Comparison of ENCODE assay signal across 8 cellular contexts in the genomic region with DNA sequence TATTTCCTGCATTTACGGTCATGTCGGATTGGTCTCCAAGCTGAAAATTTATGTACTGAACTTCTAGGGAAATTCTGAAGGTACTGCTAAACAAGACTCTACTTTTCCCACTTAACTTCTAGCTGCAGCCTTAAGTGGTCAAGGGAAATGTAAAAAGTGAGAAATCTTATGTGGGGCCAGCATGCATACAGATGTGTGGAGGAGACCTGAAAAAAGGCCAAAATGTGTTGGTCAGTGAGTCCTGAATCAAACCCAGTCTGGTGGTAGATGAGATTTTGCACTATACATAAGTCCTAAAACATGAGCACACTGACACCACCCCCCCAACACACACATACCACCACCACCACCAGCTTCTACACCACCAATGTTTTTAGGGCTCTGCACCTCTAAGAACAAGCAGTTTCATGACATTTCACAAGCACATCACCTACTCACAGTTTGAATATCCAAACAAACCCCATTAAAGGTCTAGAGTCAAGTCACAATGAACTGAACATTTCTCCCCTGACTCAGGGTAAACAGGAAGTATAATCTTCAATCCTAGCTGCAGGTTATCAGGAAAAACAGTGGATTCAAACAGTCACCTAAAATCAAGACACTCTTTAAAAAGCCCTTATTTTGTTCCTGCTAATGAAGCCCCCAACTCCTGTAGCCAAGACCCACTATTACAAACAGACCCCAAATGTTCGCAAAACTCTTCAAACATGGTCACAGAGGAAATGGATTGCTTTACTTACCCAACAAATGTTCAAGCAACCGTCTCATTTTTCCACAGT. TPM values are rescaled to one million over a fixed set of nuclear protein-coding genes. Genes with fewer than 3 reads are reported as not detected.
DNase-seq lines count a peak whose midpoint lies in the region; ATAC-seq and TF ChIP-seq lines count a peak whose summit lies in the region.

No MANE protein-coding gene starts in this region.

- peaks cover 41% of the 10 kb centered on the region for H3K36me3 Mint-ChIP-seq in activated T-helper 17 cell treated with anti-CD3 and anti-CD28 coated beads, Interleukin-2, amount 50 U/mL, for 72 hours (ENCODE audit: low read depth)

- no peak for TF ChIP-seq POLR2A in transverse colon (IDR thresholded peaks at IDR 0.05)

- TF ChIP-seq EP300 in transverse colon (IDR thresholded peaks at IDR 0.05; ENCODE audit: low read depth), result no peak

- H3K36me3 ChIP-seq in heart right ventricle, result no peaks in the 10 kb centered on the region
- H3K36me3 ChIP-seq in transverse colon, result no peaks in the 10 kb centered on the region

- intact Hi-C loops in heart right ventricle (cut with DNase I) (loop anchor here in 3 of 10 donors (5.0 kb wide), 2 partner anchors 38 to 83 kb away; no protein-coding TSS in a partner anchor), Right ventricle myocardium superior (cut with DNase I) (no loop called here), transverse colon (cut with DNase I; ENCODE audit: low total_unique reads) (loop anchor here (5.0 kb wide), 1 partner anchor 38 kb away; no protein-coding TSS in a partner anchor)

- no peaks in the 10 kb centered on the region for H3K9me3 Mint-ChIP-seq in activated T-helper 17 cell treated with anti-CD3 and anti-CD28 coated beads, Interleukin-2, amount 50 U/mL, for 72 hours

- H3K4me3 Mint-ChIP-seq in activated T-helper 17 cell treated with anti-CD3 and anti-CD28 coated beads, Interleukin-2, amount 50 U/mL, for 72 hours, result no peak overlapping the region

- H3K4me1 ChIP-seq in heart right ventricle (peaks cover 60 to 100% (median 100%) of the 10 kb centered on the region in 9 donors), transverse colon (peaks cover 89 to 100% (median 95%) of the 10 kb centered on the region in 4 donors)

- H3K9me3 ChIP-seq in heart right ventricle, result no peaks in the 10 kb centered on the region
- no peaks in the 10 kb centered on the region for H3K9me3 ChIP-seq in transverse colon

- H3K4me3 ChIP-seq in heart right ventricle (peak overlapping the region in 7 of 10 donors; percentile 1 to 39 (median 21)), transverse colon (peak overlapping the region in 2 of 4 donors; percentile 13 to 43)

- H3K27me3 Mint-ChIP-seq in activated T-helper 17 cell treated with anti-CD3 and anti-CD28 coated beads, Interleukin-2, amount 50 U/mL, for 72 hours, result no peaks in the 10 kb centered on the region

- H3K27me3 ChIP-seq in heart right ventricle, result no peaks in the 10 kb centered on the region
- H3K27me3 ChIP-seq in transverse colon, result no peaks in the 10 kb centered on the region

- H3K27ac ChIP-seq in heart right ventricle, result peak overlapping the region; percentile 97 to 99 (median 98)
- peak overlapping the region; percentile 99 to 100 (median 100) for H3K27ac ChIP-seq in transverse colon

- no peak for DNase-seq in heart right ventricle
- DNase-seq in Right ventricle myocardium superior, result no peak
- DNase-seq in iris pigment epithelial cell (ENCODE audit: low read depth), result peak; percentile 75
- no peak for DNase-seq in transverse colon
- no peak for DNase-seq in cerebellum (ENCODE audit: low spot score)
- DNase-seq in NCI-H1436 (lab: John Stamatoyannopoulos, UW), result no peak

- TF ChIP-seq CTCF in heart right ventricle (IDR thresholded peaks at IDR 0.05) (no peak), transverse colon (IDR thresholded peaks at IDR 0.05) (no peak)

- in situ Hi-C loops in transverse colon (cut with MboI; ENCODE audit: low pct_ligation_motif_present in 1 of 4, low pct_unique_long_range_greater_than_20kb in 1 of 4, low sequenced_read_pairs in 3 of 4), result no loop called here

- H3K27ac Mint-ChIP-seq in activated T-helper 17 cell treated with anti-CD3 and anti-CD28 coated beads, Interleukin-2, amount 50 U/mL, for 72 hours, result peak overlapping the region; percentile 99

- no peak for ATAC-seq in heart right ventricle
- ATAC-seq in Right ventricle myocardium superior (ENCODE audit: poor library complexity), result no peak
- peak; percentile 10 for ATAC-seq in activated T-helper 17 cell treated with anti-CD3 and anti-CD28 coated beads, Interleukin-2, amount 50 U/mL, for 72 hours (replicated peaks)
- no peak for ATAC-seq in HG02623 (IDR thresholded peaks at IDR 0.05; ENCODE audit: unreplicated experiment)

- peaks cover 31% of the 10 kb centered on the region for H3K4me1 Mint-ChIP-seq in activated T-helper 17 cell treated with anti-CD3 and anti-CD28 coated beads, Interleukin-2, amount 50 U/mL, for 72 hours

- 49 to 55% methylated on average over 4 of the region's 4 CpGs for WGBS in heart right ventricle, 2 donors
- WGBS in transverse colon (ENCODE audit: low coverage in 1 of 2), 2 donors, result 11 to 24% methylated on average over 4 of the region's 4 CpGs

RNA-seq across cellular contexts. Expression of gene ZMYND8, which starts 1.6 kb away (rescaled TPM):
- total RNA-seq in heart right ventricle (10 to 100 TPM; 22.0 to 39.0 (median 29.0) TPM), Right ventricle myocardium superior (37.7 TPM), transverse colon (10 to 100 TPM; 41.6 to 79.4 (median 60.7) TPM), cerebellum (39.7 TPM)
- 10 to 100 TPM in 1 of 2 donors, 1 to 10 TPM in 1; 6.4 to 22.5 TPM for polyA plus RNA-seq in heart right ventricle
- 10 to 100 TPM; 35.3 to 39.4 TPM for total RNA-seq in activated T-helper 17 cell treated with anti-CD3 and anti-CD28 coated beads, Interleukin-2, amount 50 U/mL, for 72 hours
